Comparison of ENCODE assay signal across 20 cellular contexts in the genomic region with DNA sequence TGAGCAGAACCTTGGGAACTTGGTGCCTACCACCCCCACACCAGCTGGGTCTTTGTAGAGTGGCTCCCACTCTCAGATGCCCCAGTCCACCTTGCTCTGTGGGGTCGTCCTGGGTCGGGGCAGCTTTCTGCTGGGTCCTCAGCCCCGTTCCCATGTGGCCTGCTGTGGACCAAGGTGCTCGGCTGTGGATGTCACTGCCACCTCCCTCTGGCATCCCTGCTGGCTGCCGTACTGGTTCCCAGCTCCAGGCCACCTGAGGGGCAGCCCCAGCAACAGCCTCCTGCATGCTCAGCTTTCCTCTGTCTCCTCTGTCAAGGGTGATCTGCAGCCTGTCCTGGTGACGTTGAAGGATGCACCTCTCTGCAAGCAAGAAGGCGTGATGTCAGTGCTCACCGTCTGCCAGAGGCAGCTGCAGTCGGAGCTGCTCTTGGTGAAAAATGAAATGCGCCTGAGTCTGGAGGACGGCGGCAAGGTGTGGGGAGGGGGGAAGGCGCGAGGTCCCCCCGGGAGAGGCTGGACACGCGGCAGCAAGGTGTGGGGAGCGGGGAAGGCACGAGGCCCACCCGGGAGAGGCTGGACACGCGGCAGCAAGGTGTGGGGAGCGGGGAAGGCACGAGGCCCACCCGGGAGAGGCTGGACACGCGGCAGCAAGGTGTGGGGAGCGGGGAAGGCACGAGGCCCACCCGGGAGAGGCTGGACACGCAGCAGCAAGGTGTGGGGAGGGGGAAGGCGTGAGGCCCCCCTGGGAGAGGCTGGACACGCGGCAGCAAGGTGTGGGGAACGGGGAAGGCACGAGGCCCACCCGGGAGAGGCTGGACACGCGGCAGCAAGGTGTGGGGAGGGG.
"Had no signal": no experiment of that assay in that cellular context is flagged by ENCODE, and none has a peak within 500 bp of the region (broad histone marks: within the 10 kb centered on the region; RNA-seq: fewer than 3 reads in every experiment).

No MANE protein-coding gene starts in this region.

- H3K9me3 Mint-ChIP-seq: activated B cell treated with CpG ODN at 0.5 μM for 24 hours; dendritic cell treated with granulocyte-macrophage colony-stimulating factor and Interleukin-4, amounts not matched to agents 40 ng/mL and 50 ng/mL, for 4 days; stimulated activated memory B cell treated with anti-CD40 and anti-IgM and Interleukin-4, amounts not matched to agents 10 μg/mL and 1 μg/mL and 100 μg/mL, for 72 hours had no signal

- H3K4me2 ChIP-seq: hepatocyte had no signal

- H3K4me3 Mint-ChIP-seq: activated B cell treated with CpG ODN at 0.5 μM for 24 hours; dendritic cell treated with granulocyte-macrophage colony-stimulating factor and Interleukin-4, amounts not matched to agents 40 ng/mL and 50 ng/mL, for 4 days; stimulated activated memory B cell treated with anti-CD40 and anti-IgM and Interleukin-4, amounts not matched to agents 10 μg/mL and 1 μg/mL and 100 μg/mL, for 72 hours had no signal

- H3K27me3 ChIP-seq: esophagus squamous epithelium, hepatocyte, ovary, spleen, upper lobe of left lung had no signal

- H3K79me2 ChIP-seq: hepatocyte had no signal

- H3K4me3 ChIP-seq: esophagus squamous epithelium, hepatocyte, ovary, spleen, thoracic aorta, upper lobe of left lung had no signal

- DNase-seq: activated B cell treated with CpG ODN at 0.5 μM for 24 hours; activated CD4-positive, alpha-beta T cell treated with anti-CD3 and anti-CD28 coated beads for 48 hours; activated CD8-positive, alpha-beta memory T cell treated with anti-CD3 and anti-CD28 coated beads for 24 hours; activated CD8-positive, alpha-beta memory T cell treated with anti-CD3 and anti-CD28 coated beads, Interleukin-2, amount 50 U/mL, for 48 hours; activated effector memory CD4-positive, alpha-beta T cell treated with anti-CD3 and anti-CD28 coated beads, Interleukin-2, amount 50 U/mL, for 16 hours; activated naive CD4-positive, alpha-beta T cell treated with anti-CD3 and anti-CD28 coated beads, Interleukin-2, amount 50 U/mL, for 16 hours; activated T-cell treated with anti-CD3 and anti-CD28 coated beads, Interleukin-2, amount 50 U/mL, for 48 hours; effector CD8-positive, alpha-beta T cell; esophagus squamous epithelium; ovary; spleen; stimulated activated CD4-positive, alpha-beta T cell treated with anti-CD3 and anti-CD28 coated beads, Interleukin-4, amount 100 ng/mL, for 4 hours; upper lobe of left lung had no signal

- H3K4me1 ChIP-seq: spleen, upper lobe of left lung had no signal

- H3K27ac ChIP-seq: hepatocyte, ovary, spleen, thoracic aorta, upper lobe of left lung had no signal

- H3K36me3 ChIP-seq: ovary had no signal

- ATAC-seq: stimulated activated memory B cell treated with anti-CD40 and anti-IgM and Interleukin-4, amounts not matched to agents 10 μg/mL and 1 μg/mL and 100 μg/mL, for 72 hours had no signal

- H3K9me3 ChIP-seq: esophagus squamous epithelium, ovary, spleen, thoracic aorta, upper lobe of left lung had no signal

- H3K27me3 Mint-ChIP-seq: activated B cell treated with CpG ODN at 0.5 μM for 24 hours; dendritic cell treated with granulocyte-macrophage colony-stimulating factor and Interleukin-4, amounts not matched to agents 40 ng/mL and 50 ng/mL, for 4 days; stimulated activated memory B cell treated with anti-CD40 and anti-IgM and Interleukin-4, amounts not matched to agents 10 μg/mL and 1 μg/mL and 100 μg/mL, for 72 hours had no signal

- H3K27ac Mint-ChIP-seq: activated B cell treated with CpG ODN at 0.5 μM for 24 hours; dendritic cell treated with granulocyte-macrophage colony-stimulating factor and Interleukin-4, amounts not matched to agents 40 ng/mL and 50 ng/mL, for 4 days; stimulated activated memory B cell treated with anti-CD40 and anti-IgM and Interleukin-4, amounts not matched to agents 10 μg/mL and 1 μg/mL and 100 μg/mL, for 72 hours had no signal

- H3K4me1 Mint-ChIP-seq: activated B cell treated with CpG ODN at 0.5 μM for 24 hours; stimulated activated memory B cell treated with anti-CD40 and anti-IgM and Interleukin-4, amounts not matched to agents 10 μg/mL and 1 μg/mL and 100 μg/mL, for 72 hours had no signal

- H2AFZ ChIP-seq: hepatocyte had no signal

- FAIRE-seq: astrocyte, bronchial epithelial cell, islet of Langerhans had no signal
